ENCODE assay signal across 13 cellular contexts in genomic region chr1:56430141-56430839, GRCh38.
A peak's percentile ranks its signal among the peaks of the same experiment; 100 is the strongest.
DNase-seq lines count a peak whose midpoint lies in the region; ATAC-seq and TF ChIP-seq lines count a peak whose summit lies in the region.
"Had no signal": no experiment of that assay in that cellular context is flagged by ENCODE, and none has a peak within 500 bp of the region (broad histone marks: within the 10 kb centered on the region; RNA-seq: fewer than 3 reads in every experiment).

No MANE protein-coding gene starts in this region.

- no peak overlapping the region for H2BK15ac ChIP-seq in IMR-90 (ENCODE audit: low read depth, low read length)

- no peak overlapping the region for H3K56ac ChIP-seq in IMR-90 (ENCODE audit: extremely low read depth, insufficient read depth, low read length)

- peaks cover 6% of the 10 kb centered on the region for H3K9me1 ChIP-seq in IMR-90 (ENCODE audit: insufficient read depth, low read length)

- BruUV-seq in IMR-90 (replicated peaks; lab: Mats Ljungman, UMichigan): no TSS peak

- no peaks in the 10 kb centered on the region for H4K20me1 ChIP-seq in IMR-90 (ENCODE audit: insufficient read depth, low read length)
- H4K20me1 ChIP-seq: BLaER1 had no signal

- no peak for TF ChIP-seq CTCF in IMR-90 (conservative IDR thresholded peaks at IDR 0.05; ENCODE audit: low read depth, low read length)
- TF ChIP-seq CTCF in epithelial cell of esophagus (IDR thresholded peaks at IDR 0.05; ENCODE audit: insufficient read depth, low read depth, low read length, missing control alignments): no peak

- H2AK9ac ChIP-seq in IMR-90 (replicated peaks; ENCODE audit: low read depth, low read length, poor library complexity): no peak overlapping the region

- H2BK20ac ChIP-seq in IMR-90 (ENCODE audit: low read depth, low read length): no peak overlapping the region

- no peaks in the 10 kb centered on the region for H3K79me1 ChIP-seq in IMR-90 (ENCODE audit: low read depth in 1 of 2, low read length in 2 of 2)
- peaks cover 13% of the 10 kb centered on the region for H3K79me1 ChIP-seq in trophoblast cell (ENCODE audit: low read length)

- H2BK12ac ChIP-seq in trophoblast cell (ENCODE audit: low read length): peak overlapping the region; percentile 28

- peaks cover 1% of the 10 kb centered on the region for H3K79me2 ChIP-seq in trophoblast cell (ENCODE audit: control insufficient read depth, insufficient read depth, low read length, poor library complexity)

- H3K9ac ChIP-seq in IMR-90 (ENCODE audit: low read depth, low read length) (no peak overlapping the region), trophoblast cell (ENCODE audit: low read length) (no peak overlapping the region)
- H3K9ac ChIP-seq: BLaER1 had no signal

- H2BK5ac ChIP-seq in IMR-90 (ENCODE audit: low read depth, low read length, poor library complexity, severe bottlenecking) (no peak overlapping the region), trophoblast cell (ENCODE audit: low read depth, low read length, poor library complexity) (no peak overlapping the region)

- POLR2A ChIA-PET in IMR-90 (lab: Charles Lee; ENCODE audit: unreplicated experiment): no interaction called here

- H3K4me2 ChIP-seq in IMR-90 (ENCODE audit: low read depth, low read length): no peak overlapping the region
- no peak overlapping the region for H3K4me2 ChIP-seq in trophoblast cell (ENCODE audit: low read length)
- H3K4me2 ChIP-seq: A549, BLaER1 had no signal

- no CpG with 5 or more reads among the region's 4 CpGs for WGBS in IMR-90 (ENCODE audit: extremely low coverage in 2 of 2, insufficient read length in 1 of 2), 2 experiments
- WGBS in trophoblast cell (ENCODE audit: extremely low coverage, insufficient coverage, insufficient read length): no CpG with 5 or more reads among the region's 4 CpGs

- H4K5ac ChIP-seq in IMR-90 (ENCODE audit: low read depth, low read length): no peak overlapping the region

- H3K4me1 ChIP-seq in IMR-90 (ENCODE audit: control insufficient read depth, insufficient read depth, low read length) (peaks cover 6% of the 10 kb centered on the region; the same call in 1 of the 2 replicates), trophoblast cell (ENCODE audit: control insufficient read depth in 1 of 2, insufficient read depth in 2 of 2, low read length in 2 of 2) (peaks cover 12 to 30% of the 10 kb centered on the region in 2 experiments)

- no peaks in the 10 kb centered on the region for H3K9me3 ChIP-seq in IMR-90 (ENCODE audit: control insufficient read depth, insufficient read depth, low read length)
- no peaks in the 10 kb centered on the region for H3K9me3 ChIP-seq in trophoblast cell (ENCODE audit: insufficient read depth, low read depth, low read length)
- H3K9me3 ChIP-seq: A549, BLaER1, HAP-1 had no signal

- H2AK5ac ChIP-seq in IMR-90 (ENCODE audit: low read depth, low read length): no peak overlapping the region
- no peak overlapping the region for H2AK5ac ChIP-seq in trophoblast cell (ENCODE audit: low read length)

- dilution Hi-C loops in IMR-90 (cut with HindIII; ENCODE audit: low sequenced_read_pairs, unreplicated experiment): no loop called here

- TF ChIP-seq POLR2A in IMR-90 (IDR thresholded peaks at IDR 0.05; ENCODE audit: low read depth, low read length): no peak

- H3K4me3 ChIP-seq in IMR-90 (ENCODE audit: insufficient read depth, low read depth, low read length): no peak overlapping the region
- no peak overlapping the region for H3K4me3 ChIP-seq in epithelial cell of esophagus (ENCODE audit: low read length)
- H3K4me3 ChIP-seq in trophoblast cell (ENCODE audit: low read depth, low read length): no peak overlapping the region
- H3K4me3 ChIP-seq: A549, BLaER1, HAP-1 had no signal

- intact Hi-C loops in IMR-90 (cut with micrococcal nuclease): no loop called here

- DNase-seq in IMR-90 (no peak), epithelial cell of esophagus (ENCODE audit: low read depth) (peak; percentile 9), trophoblast cell (peak in 1 of 2 donors; percentile 64), dermis blood vessel endothelial cell (no peak), SIG-M5 (lab: John Stamatoyannopoulos, UW) (no peak)
- DNase-seq: CD4-positive, CD25-positive, alpha-beta regulatory T cell; DMS53; HFFc6 had no signal

- H2AFZ ChIP-seq in IMR-90 (replicated peaks; ENCODE audit: low read length, poor library complexity): no peak overlapping the region
- H2AFZ ChIP-seq in trophoblast cell (ENCODE audit: insufficient read depth, low read length, poor library complexity): no peak overlapping the region

- H4K91ac ChIP-seq in IMR-90 (ENCODE audit: insufficient read depth, low read depth, low read length) (no peak overlapping the region), trophoblast cell (ENCODE audit: low read depth, low read length) (no peak overlapping the region)

- H3K23ac ChIP-seq in IMR-90 (ENCODE audit: low read depth, low read length) (no peak overlapping the region), trophoblast cell (ENCODE audit: low read length) (no peak overlapping the region)

- in situ Hi-C loops in IMR-90 (cut with MboI; ENCODE audit: low sequenced_read_pairs): no loop called here

- ATAC-seq in IMR-90 (ENCODE audit: low read depth): peak; percentile 59
- no peak for ATAC-seq in GM18517 (IDR thresholded peaks at IDR 0.05; ENCODE audit: unreplicated experiment)
- no peak for ATAC-seq in GM19395 (IDR thresholded peaks at IDR 0.05; ENCODE audit: unreplicated experiment)
- ATAC-seq: A549 had no signal

- H3K14ac ChIP-seq in IMR-90 (replicated peaks; ENCODE audit: low read depth, low read length): no peak overlapping the region
- H3K14ac ChIP-seq in trophoblast cell (ENCODE audit: low read length): no peak overlapping the region

- no peak overlapping the region for H4K12ac ChIP-seq in trophoblast cell (ENCODE audit: low read depth, low read length)

- no peak overlapping the region; the same call in 1 of the 2 replicates for H3K18ac ChIP-seq in IMR-90 (ENCODE audit: low read depth, low read length)
- no peak overlapping the region for H3K18ac ChIP-seq in trophoblast cell (ENCODE audit: low read length)

- CTCF ChIA-PET in IMR-90 (lab: Yijun Ruan, JAX): interaction anchor here (0.7 kb wide), 1 partner anchor 10 kb away, joined by 3 read pairs; no protein-coding TSS in a partner anchor

- H3K27ac ChIP-seq in IMR-90 (ENCODE audit: insufficient read depth, low read length): peak overlapping the region; percentile 57; the same call in 1 of the 2 replicates
- H3K27ac ChIP-seq in trophoblast cell (ENCODE audit: low read depth, low read length): no peak overlapping the region
- H3K27ac ChIP-seq: A549, BLaER1 had no signal

- H3K4ac ChIP-seq in IMR-90 (ENCODE audit: low read depth, low read length): no peak overlapping the region
- H3K4ac ChIP-seq in trophoblast cell (ENCODE audit: low read depth, low read length): no peak overlapping the region

- H3K27me3 ChIP-seq in IMR-90 (ENCODE audit: control insufficient read depth, insufficient read depth, low read length) (no peaks in the 10 kb centered on the region), trophoblast cell (ENCODE audit: insufficient read depth, low read length) (no peaks in the 10 kb centered on the region)
- H3K27me3 ChIP-seq: BLaER1 had no signal

- H2BK120ac ChIP-seq in IMR-90 (ENCODE audit: low read depth, low read length) (no peak overlapping the region), trophoblast cell (ENCODE audit: insufficient read depth, low read length, poor library complexity) (no peak overlapping the region)

- TF ChIP-seq RAD21 in IMR-90 (IDR thresholded peaks at IDR 0.05; ENCODE audit: low read length): no peak

- H4K8ac ChIP-seq in IMR-90 (ENCODE audit: low read depth in 2 of 2, low read length in 2 of 2): no peak overlapping the region
- no peak overlapping the region for H4K8ac ChIP-seq in trophoblast cell (ENCODE audit: low read depth, low read length)

- H3K36me3 ChIP-seq in IMR-90 (ENCODE audit: control insufficient read depth, insufficient read depth, low read length) (no peaks in the 10 kb centered on the region), trophoblast cell (ENCODE audit: control insufficient read depth in 1 of 2, insufficient read depth in 2 of 2, low read length in 2 of 2) (no peaks in the 10 kb centered on the region)
- H3K36me3 ChIP-seq: BLaER1, HAP-1 had no signal

TF ChIP-seq in IMR-90, 13 proteins besides CTCF, POLR2A, EP300 and RAD21:
- no peak for TF ChIP-seq FOS (IDR thresholded peaks at IDR 0.05; ENCODE audit: low read depth, low read length)
- no peak for TF ChIP-seq MAZ (IDR thresholded peaks at IDR 0.05; ENCODE audit: borderline replicate concordance, low read depth, low read length)
- TF ChIP-seq RFX5 (IDR thresholded peaks at IDR 0.05; ENCODE audit: low read depth, low read length): no peak
- TF ChIP-seq, protein P1, sequence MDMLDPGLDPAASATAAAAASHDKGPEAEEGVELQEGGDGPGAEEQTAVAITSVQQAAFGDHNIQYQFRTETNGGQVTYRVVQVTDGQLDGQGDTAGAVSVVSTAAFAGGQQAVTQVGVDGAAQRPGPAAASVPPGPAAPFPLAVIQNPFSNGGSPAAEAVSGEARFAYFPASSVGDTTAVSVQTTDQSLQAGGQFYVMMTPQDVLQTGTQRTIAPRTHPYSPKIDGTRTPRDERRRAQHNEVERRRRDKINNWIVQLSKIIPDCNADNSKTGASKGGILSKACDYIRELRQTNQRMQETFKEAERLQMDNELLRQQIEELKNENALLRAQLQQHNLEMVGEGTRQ (IDR thresholded peaks at IDR 0.05; ENCODE audit: low read depth, low read length): no peak
- TF ChIP-seq BHLHE40 (IDR thresholded peaks at IDR 0.05; ENCODE audit: low read depth, low read length): no peak
- TF ChIP-seq CHD1 (IDR thresholded peaks at IDR 0.05; ENCODE audit: low read depth, low read length): no peak
- no peak for TF ChIP-seq CEBPB (IDR thresholded peaks at IDR 0.05; ENCODE audit: low read depth, low read length)
- TF ChIP-seq ELK1 (IDR thresholded peaks at IDR 0.05; ENCODE audit: borderline replicate concordance, low read depth, low read length): no peak
- no peak for TF ChIP-seq SMC3 (IDR thresholded peaks at IDR 0.05; ENCODE audit: low read depth, low read length)
- no peak for TF ChIP-seq NFE2L2 (IDR thresholded peaks at IDR 0.05; ENCODE audit: low read depth, low read length)
- no peak for TF ChIP-seq RCOR1 (IDR thresholded peaks at IDR 0.05; ENCODE audit: insufficient replicate concordance, low read length)
- no peak for TF ChIP-seq MAFK (IDR thresholded peaks at IDR 0.05; ENCODE audit: low read depth, low read length)
- TF ChIP-seq MXI1 (IDR thresholded peaks at IDR 0.05; ENCODE audit: borderline replicate concordance, low read depth, low read length): no peak
